Comparison of ENCODE assay signal across 19 cellular contexts in genomic region chr4:118755438-118756226, GRCh38.
DNase-seq lines count a peak whose midpoint lies in the region; ATAC-seq and TF ChIP-seq lines count a peak whose summit lies in the region.
"Had no signal": no experiment of that assay in that cellular context is flagged by ENCODE, and none has a peak within 500 bp of the region (broad histone marks: within the 10 kb centered on the region; RNA-seq: fewer than 3 reads in every experiment).

No MANE protein-coding gene starts in this region.

- in situ Hi-C loops in HAP-1 (cut with MboI; ENCODE audit: low sequenced_read_pairs) (loop anchor here (25.0 kb wide), 1 partner anchor 132 kb away; the partner anchor contains the start of gene SYNPO2), GM13977 (cut with MboI; ENCODE audit: low pct_unique_long_range_greater_than_20kb, low sequenced_read_pairs, unreplicated experiment) (no loop called here)

- H3K27ac Mint-ChIP-seq in chondrocyte (ENCODE audit: unreplicated experiment) (peak overlapping the region; percentile 18), nephron (peak overlapping the region; percentile 84 to 97 (median 91))

- H3K36me3 Mint-ChIP-seq in chondrocyte (ENCODE audit: low read depth) (peaks cover 40% of the 10 kb centered on the region), nephron (ENCODE audit: low read depth) (peaks cover 19% of the 10 kb centered on the region)

- H3K36me3 ChIP-seq in HAP-1 (replicated peaks) (peaks cover 9% of the 10 kb centered on the region; the same call in 1 of the 2 replicates), suprapubic skin (no peaks in the 10 kb centered on the region)

- WGBS in suprapubic skin, result 58% methylated on average over 2 of the region's 2 CpGs

- TF ChIP-seq EP300 in suprapubic skin (IDR thresholded peaks at IDR 0.05), result no peak

- H3K9me3 Mint-ChIP-seq in chondrocyte (ENCODE audit: low read depth), result no peaks in the 10 kb centered on the region
- H3K9me3 Mint-ChIP-seq in nephron, result no peaks in the 10 kb centered on the region

- no peak overlapping the region for H3K4me3 Mint-ChIP-seq in chondrocyte (ENCODE audit: unreplicated experiment)
- no peak overlapping the region for H3K4me3 Mint-ChIP-seq in nephron

- TF ChIP-seq CTCF in chondrocyte (IDR thresholded peaks at IDR 0.05) (no peak), nephron (IDR thresholded peaks at IDR 0.05; ENCODE audit: unreplicated experiment in 3 of 3) (no peak), suprapubic skin (IDR thresholded peaks at IDR 0.05) (no peak), GM13977 (IDR thresholded peaks at IDR 0.05; ENCODE audit: extremely low read depth, insufficient read depth, missing control alignments) (no peak)

- H3K4me1 ChIP-seq in HAP-1 (peaks cover 11% of the 10 kb centered on the region), suprapubic skin (peaks cover 46% of the 10 kb centered on the region)

- no peak for TF ChIP-seq POLR2A in suprapubic skin (IDR thresholded peaks at IDR 0.05)

- peak overlapping the region; percentile 62 for H3K27ac ChIP-seq in suprapubic skin

- H3K4me3 ChIP-seq in HAP-1 (no peak overlapping the region), suprapubic skin (no peak overlapping the region)

- H3K4me1 Mint-ChIP-seq in chondrocyte (ENCODE audit: low read depth) (peaks cover 79% of the 10 kb centered on the region), nephron (peaks cover 83% of the 10 kb centered on the region)

- H3K27me3 Mint-ChIP-seq in chondrocyte (ENCODE audit: low read depth) (no peaks in the 10 kb centered on the region), nephron (ENCODE audit: low read depth) (no peaks in the 10 kb centered on the region)

- ATAC-seq in HG03139 (IDR thresholded peaks at IDR 0.05; ENCODE audit: unreplicated experiment) (no peak), GM19395 (IDR thresholded peaks at IDR 0.05; ENCODE audit: unreplicated experiment) (no peak)
- ATAC-seq: left lobe of liver had no signal

- H3K9me3 ChIP-seq in HAP-1, result no peaks in the 10 kb centered on the region
- no peaks in the 10 kb centered on the region for H3K9me3 ChIP-seq in suprapubic skin

- peak; percentile 13 to 53 for DNase-seq in HAP-1 (ENCODE audit: low spot score in 2 of 2)
- DNase-seq in chondrocyte (ENCODE audit: low spot score), result no peak
- DNase-seq in suprapubic skin (ENCODE audit: low spot score in 2 of 2), result no peak
- DNase-seq in GM13977 (ENCODE audit: low spot score), result no peak
- DNase-seq in central memory CD4-positive, alpha-beta T cell, result no peak
- DNase-seq: activated CD4-positive, alpha-beta T cell treated with anti-CD3 and anti-CD28 coated beads for 1 hour; activated naive CD4-positive, alpha-beta T cell treated with Interleukin-2 at 50 U/mL for 16 hours; GDM1; MV-4-11; NCI-H2029; NCI-H748 treated with DMSO at 0.1 percent for 48 hours; retina; stimulated activated CD4-positive, alpha-beta T cell treated with anti-CD3 and anti-CD28 coated beads, Interleukin-4, amount 100 ng/mL, for 1 hour; stimulated activated CD8-positive, alpha-beta memory T cell treated with anti-CD3 and anti-CD28 coated beads, Interleukin-4, amount 100 ng/mL, for 48 hours; T-helper 1 cell had no signal

- H3K27me3 ChIP-seq in HAP-1 (ENCODE audit: low read depth) (no peaks in the 10 kb centered on the region), suprapubic skin (no peaks in the 10 kb centered on the region)

Comparison
In these comparisons a context has a peak if more than half of its experiments do, and no peak if none do; other contexts are left out.
1. DNase-seq: peak in HAP-1 (2 of 2); none in chondrocyte (single experiment), suprapubic skin (0 of 2), GM13977 (single experiment) and central memory CD4-positive, alpha-beta T cell (single experiment).